ENCODE assay signal across 12 cellular contexts in the genomic region with DNA sequence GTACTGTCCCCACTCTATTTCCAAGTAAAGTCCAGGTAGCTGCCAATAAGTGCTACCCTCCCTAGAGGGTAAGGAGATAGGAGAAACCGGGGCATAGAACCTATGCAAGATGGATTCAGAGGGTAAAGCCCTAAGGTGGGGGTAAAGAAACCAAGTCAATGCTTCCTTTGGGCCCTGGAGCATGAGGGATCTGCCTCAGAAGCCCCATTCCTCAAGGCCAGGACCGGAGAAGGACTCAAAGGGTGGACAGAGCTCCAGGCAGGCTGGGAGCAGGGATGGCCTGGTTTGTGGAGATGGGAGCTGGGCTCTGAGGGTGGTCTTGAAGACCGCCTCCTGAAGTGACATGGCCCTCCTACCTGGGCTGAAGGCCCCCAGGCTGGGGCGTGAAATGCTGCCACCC. TPM values are rescaled to one million over a fixed set of nuclear protein-coding genes. Genes with fewer than 3 reads are reported as not detected.
A peak's percentile ranks its signal among the peaks of the same experiment; 100 is the strongest.
DNase-seq lines count a peak whose midpoint lies in the region; ATAC-seq, FAIRE-seq and TF ChIP-seq lines count a peak whose summit lies in the region.
"Had no signal": no experiment of that assay in that cellular context is flagged by ENCODE, and none has a peak within 500 bp of the region (broad histone marks: within the 10 kb centered on the region; RNA-seq: fewer than 3 reads in every experiment).

No MANE protein-coding gene starts in this region.

- no peak overlapping the region for H2AK5ac ChIP-seq in H9 (ENCODE audit: insufficient read length, low read length)

- H3K4me1 ChIP-seq in H9 (ENCODE audit: insufficient read depth, low read length) (peaks cover 11% of the 10 kb centered on the region; the same call in 1 of the 2 replicates), astrocyte (ENCODE audit: insufficient read depth, low read length) (peaks cover 71% of the 10 kb centered on the region), kidney (ENCODE audit: control insufficient read depth in 1 of 2, insufficient read depth in 1 of 2, low read depth in 1 of 2, low read length in 2 of 2) (peaks cover 30 to 42% of the 10 kb centered on the region in 2 donors), skeletal muscle tissue (ENCODE audit: control insufficient read depth in 3 of 3, insufficient read depth in 3 of 3, low read length in 3 of 3) (peaks cover 48 to 59% (median 58%) of the 10 kb centered on the region in 3 donors), HAP-1 (peaks cover 23% of the 10 kb centered on the region)

- H3K79me2 ChIP-seq in H9 (ENCODE audit: insufficient read depth, low read length) (peaks cover 37% of the 10 kb centered on the region; the same call in 1 of the 2 replicates), astrocyte (ENCODE audit: insufficient read depth, low read length) (peaks cover 93% of the 10 kb centered on the region)

- H3K4me2 ChIP-seq in H9 (ENCODE audit: insufficient read depth, insufficient read length, low read length) (no peak overlapping the region), astrocyte (ENCODE audit: low read length) (peak overlapping the region; percentile 99)

- H2AFZ ChIP-seq in H9 (ENCODE audit: low read length) (no peak overlapping the region), astrocyte (ENCODE audit: low read depth, low read length) (no peak overlapping the region)

- H3K27me3 Mint-ChIP-seq in H9 (ENCODE audit: low read depth) (peaks cover 10% of the 10 kb centered on the region), astrocyte (ENCODE audit: low read depth, unreplicated experiment) (no peaks in the 10 kb centered on the region), glutamatergic neuron (ENCODE audit: unreplicated experiment) (peaks cover 2% of the 10 kb centered on the region)

- FAIRE-seq in astrocyte (lab: Jason Lieb, UNC) = no peak
- no peak for FAIRE-seq in kidney (lab: Jason Lieb, UNC)
- FAIRE-seq: small intestine had no signal

- in situ Hi-C loops in HAP-1 (cut with MboI; ENCODE audit: low sequenced_read_pairs) = no loop called here

- peaks cover 33% of the 10 kb centered on the region for H3K36me3 ChIP-seq in astrocyte (ENCODE audit: insufficient read depth, low read length)
- H3K36me3 ChIP-seq in kidney (ENCODE audit: control insufficient read depth in 1 of 2, insufficient read depth in 2 of 2, low read length in 2 of 2) = peaks cover 12 to 29% of the 10 kb centered on the region in 2 donors
- peaks cover 0 to 14% (median 11%) of the 10 kb centered on the region in 3 donors for H3K36me3 ChIP-seq in skeletal muscle tissue (ENCODE audit: control insufficient read depth in 3 of 3, insufficient read depth in 3 of 3, low read length in 3 of 3)
- peaks cover 38% of the 10 kb centered on the region for H3K36me3 ChIP-seq in HAP-1 (replicated peaks)

- no peak overlapping the region for H2BK5ac ChIP-seq in H9 (ENCODE audit: insufficient read length, low read length)

- H4K91ac ChIP-seq in H9 (ENCODE audit: insufficient read length, low read depth, low read length) = no peak overlapping the region

- no peak overlapping the region for H3K23ac ChIP-seq in H9 (ENCODE audit: insufficient read length, low read depth, low read length)

- H4K20me1 ChIP-seq in H9 (ENCODE audit: control insufficient read depth, insufficient read depth, insufficient read length) = no peaks in the 10 kb centered on the region
- H4K20me1 ChIP-seq in astrocyte (ENCODE audit: insufficient read depth, low read length) = peaks cover 63% of the 10 kb centered on the region

- H3K14ac ChIP-seq in H9 (ENCODE audit: insufficient read depth, low read length) = peak overlapping the region; percentile 16

- no peak overlapping the region for H4K5ac ChIP-seq in H9 (ENCODE audit: insufficient read length, low read depth, low read length)

- no peaks in the 10 kb centered on the region for H3K79me1 ChIP-seq in H9 (ENCODE audit: insufficient read depth, low read depth, low read length, poor library complexity, severe bottlenecking)

- no peak overlapping the region for H3T11ph ChIP-seq in H9 (ENCODE audit: low read length)

- no peaks in the 10 kb centered on the region for H3K9me3 ChIP-seq in H9 (ENCODE audit: control insufficient read depth, low read depth, low read length)
- no peaks in the 10 kb centered on the region for H3K9me3 ChIP-seq in astrocyte (ENCODE audit: insufficient read depth, low read depth, low read length)
- no peaks in the 10 kb centered on the region for H3K9me3 ChIP-seq in kidney (ENCODE audit: control insufficient read depth in 1 of 2, low read length in 2 of 2)
- no peaks in the 10 kb centered on the region for H3K9me3 ChIP-seq in skeletal muscle tissue (ENCODE audit: control insufficient read depth in 3 of 3, low read length in 3 of 3)
- no peaks in the 10 kb centered on the region for H3K9me3 ChIP-seq in HAP-1

- H2BK120ac ChIP-seq in H9 (ENCODE audit: low read depth, low read length, poor library complexity, severe bottlenecking) = no peak overlapping the region

- H3K18ac ChIP-seq in H9 (ENCODE audit: insufficient read length, low read depth, low read length) = peak overlapping the region; percentile 3

- H2BK12ac ChIP-seq in H9 (ENCODE audit: insufficient read length, low read depth, low read length) = no peak overlapping the region

- peaks cover 7% of the 10 kb centered on the region for H3K23me2 ChIP-seq in H9 (ENCODE audit: insufficient read length, low read depth, low read length, poor library complexity, severe bottlenecking)

- WGBS in H9 (ENCODE audit: extremely low coverage, insufficient read length, low lambda C conversion rate) = no CpG with 5 or more reads among the region's 4 CpGs

- no peak overlapping the region for H3K56ac ChIP-seq in H9 (ENCODE audit: insufficient read length, low read depth, low read length)

- H3K9ac ChIP-seq in H9 (ENCODE audit: extremely low read depth, insufficient read length, low read length) = no peak overlapping the region
- H3K9ac ChIP-seq in astrocyte (ENCODE audit: low read length) = peak overlapping the region; percentile 88
- H3K9ac ChIP-seq in kidney (ENCODE audit: low read length in 2 of 2) = peak overlapping the region; percentile 8 to 60
- H3K9ac ChIP-seq in skeletal muscle tissue (ENCODE audit: low read depth in 1 of 3, low read length in 3 of 3) = peak overlapping the region in 2 of 3 donors; percentile 51 to 60

- H3K4me3 ChIP-seq in astrocyte (ENCODE audit: insufficient read depth, low read depth, low read length) = peak overlapping the region; percentile 12
- no peak overlapping the region for H3K4me3 ChIP-seq in kidney (ENCODE audit: low read length in 2 of 2)
- H3K4me3 ChIP-seq in skeletal muscle tissue (ENCODE audit: low read length in 3 of 3) = peak overlapping the region in 2 of 3 donors; percentile 29 to 56
- no peak overlapping the region for H3K4me3 ChIP-seq in HAP-1

- ATAC-seq in GM18867 (IDR thresholded peaks at IDR 0.05; ENCODE audit: unreplicated experiment) = no peak
- ATAC-seq: foreskin keratinocyte had no signal

- DNase-seq in H9 = no peak
- no peak for DNase-seq in astrocyte (ENCODE audit: low read depth)
- DNase-seq in kidney = no peak
- DNase-seq in glutamatergic neuron = no peak
- DNase-seq in HUDEP-2 (lab: John Stamatoyannopoulos, UW; ENCODE audit: unreplicated experiment in 76 of 76) = no peak
- no peak for DNase-seq in HAP-1 (ENCODE audit: low spot score in 2 of 2)
- DNase-seq: foreskin keratinocyte; NK-92 treated with Interleukin-12 subunit alpha and Interleukin-12 subunit beta, amount 100 ng/mL, for 24 hours; small intestine; T1000 had no signal

- intact Hi-C loops in kidney (cut with DNase I) = no loop called here

- H3K27ac ChIP-seq in H9 (ENCODE audit: insufficient read length, low read depth, low read length) (no peak overlapping the region), astrocyte (ENCODE audit: low read depth, low read length) (peak overlapping the region; percentile 63), kidney (ENCODE audit: low read depth in 2 of 2, low read length in 2 of 2) (peak overlapping the region; percentile 23 to 79), skeletal muscle tissue (ENCODE audit: low read depth, low read length) (peak overlapping the region; percentile 30)

- no peak overlapping the region for H3K4ac ChIP-seq in H9 (ENCODE audit: low read depth, low read length)

- no peak overlapping the region for H4K8ac ChIP-seq in H9 (replicated peaks; ENCODE audit: insufficient read length, low read depth, low read length)

- H2BK20ac ChIP-seq in H9 (ENCODE audit: low read depth, low read length, poor library complexity, severe bottlenecking) = no peak overlapping the region

- TF ChIP-seq CTCF in H9 (conservative IDR thresholded peaks at IDR 0.05) (no peak), astrocyte (IDR thresholded peaks at IDR 0.05; ENCODE audit: insufficient read depth, low read depth, low read length) (no peak), kidney (IDR thresholded peaks at IDR 0.05; ENCODE audit: borderline replicate concordance, extremely low read depth, insufficient read depth) (no peak), glutamatergic neuron (IDR thresholded peaks at IDR 0.05; ENCODE audit: partially characterized antibody, unreplicated experiment) (no peak)

- no peak overlapping the region for H2BK15ac ChIP-seq in H9 (ENCODE audit: low read depth, low read length)

- peaks cover 20 to 40% (median 21%) of the 10 kb centered on the region in 3 experiments; a peak in 6 of 7 replicates for H3K36me3 Mint-ChIP-seq in H9 (ENCODE audit: insufficient read depth in 1 of 3, low read depth in 3 of 3)
- H3K36me3 Mint-ChIP-seq in astrocyte (ENCODE audit: low read depth, unreplicated experiment) = peaks cover 17% of the 10 kb centered on the region
- no peaks in the 10 kb centered on the region for H3K36me3 Mint-ChIP-seq in glutamatergic neuron (ENCODE audit: unreplicated experiment)

- H3K4me3 Mint-ChIP-seq in H9 (peak overlapping the region in 1 of 2 experiments; percentile 25; a peak in 2 of 5 replicates), astrocyte (ENCODE audit: unreplicated experiment) (peak overlapping the region; percentile 75), glutamatergic neuron (ENCODE audit: unreplicated experiment) (no peak overlapping the region)

- H3K9me3 Mint-ChIP-seq in H9 (no peaks in the 10 kb centered on the region), astrocyte (ENCODE audit: unreplicated experiment) (no peaks in the 10 kb centered on the region), glutamatergic neuron (ENCODE audit: unreplicated experiment) (peaks cover 2% of the 10 kb centered on the region)

- no peaks in the 10 kb centered on the region for H3K27me3 ChIP-seq in H9 (ENCODE audit: insufficient read depth, low read length)
- no peaks in the 10 kb centered on the region for H3K27me3 ChIP-seq in astrocyte (ENCODE audit: insufficient read depth, low read length)
- H3K27me3 ChIP-seq in skeletal muscle tissue (ENCODE audit: control insufficient read depth in 3 of 3, insufficient read depth in 3 of 3, low read length in 3 of 3) = peaks cover 0 to 22% (median 15%) of the 10 kb centered on the region in 3 donors
- H3K27me3 ChIP-seq in HAP-1 (ENCODE audit: low read depth) = no peaks in the 10 kb centered on the region
- H3K27me3 ChIP-seq: foreskin keratinocyte had no signal

- H3K4me1 Mint-ChIP-seq in H9 = peaks cover 50 to 51% of the 10 kb centered on the region in 2 experiments
- peaks cover 47% of the 10 kb centered on the region for H3K4me1 Mint-ChIP-seq in astrocyte (ENCODE audit: low read depth, unreplicated experiment)
- H3K4me1 Mint-ChIP-seq in glutamatergic neuron (ENCODE audit: low read depth, unreplicated experiment) = peaks cover 4% of the 10 kb centered on the region

- peak overlapping the region in 2 of 3 experiments; percentile 57 to 83; a peak in 2 of 7 replicates for H3K27ac Mint-ChIP-seq in H9
- H3K27ac Mint-ChIP-seq in astrocyte (ENCODE audit: unreplicated experiment) = peak overlapping the region; percentile 97
- H3K27ac Mint-ChIP-seq in glutamatergic neuron (ENCODE audit: unreplicated experiment) = no peak overlapping the region

RNA-seq across cellular contexts. Expression of gene EPHA2, which starts 3.9 kb away (rescaled TPM):
- total RNA-seq in H9 (2021) = 32.8 and 33.1 TPM in 2 replicates
- total RNA-seq in astrocyte = 117 and 140 TPM in 2 replicates
- total RNA-seq in kidney = 34.2 TPM
- 5.5 TPM for polyA plus RNA-seq in kidney (ENCODE audit: insufficient read depth, low read depth, low replicate concordance)
- total RNA-seq in skeletal muscle tissue = 5.2 TPM
- total RNA-seq in glutamatergic neuron (ENCODE audit: unreplicated experiment) = 0.29 TPM

Comparison
In these comparisons a context has a peak if more than half of its experiments do, and no peak if none do; other contexts are left out.
1. H3K4me3 ChIP-seq: peak in astrocyte (single experiment) and skeletal muscle tissue (2 of 3); none in kidney (0 of 2) and HAP-1 (single experiment).